Comparison of ENCODE assay signal across 8 cellular contexts in the genomic region with DNA sequence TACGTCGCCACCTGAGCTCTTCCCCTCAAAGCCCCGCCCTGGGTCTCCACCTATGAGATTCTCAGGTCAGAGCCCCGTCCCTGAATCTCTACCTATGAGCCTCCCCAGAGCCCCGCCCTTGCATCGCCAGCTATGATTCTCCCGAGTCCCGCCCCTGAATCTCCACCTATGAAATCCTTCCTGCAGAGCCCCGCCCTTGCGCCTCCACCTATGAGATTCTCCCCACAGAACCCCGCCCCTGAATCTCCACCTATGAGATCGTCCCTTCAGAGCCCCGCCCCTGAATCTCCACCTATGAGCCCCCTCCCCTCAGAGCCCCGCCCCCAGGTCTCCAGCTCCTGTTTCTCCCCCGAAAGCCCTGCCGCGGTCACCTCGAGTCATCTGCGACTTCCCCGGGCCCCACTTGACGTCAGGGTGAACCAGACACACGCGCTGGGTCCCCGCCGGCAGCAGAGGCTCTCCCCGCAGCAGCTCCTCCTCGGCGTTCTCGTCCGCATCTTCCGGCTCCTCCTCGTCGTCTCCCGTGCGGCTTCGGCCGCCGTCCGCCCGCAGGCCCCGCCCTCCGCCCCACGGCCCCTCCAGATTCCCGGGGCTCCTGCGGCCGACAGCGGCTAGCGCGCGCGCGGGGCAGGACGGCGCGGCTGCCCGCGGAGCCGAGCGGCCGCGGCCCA. TPM values are rescaled to one million over a fixed set of nuclear protein-coding genes. Genes with fewer than 3 reads are reported as not detected.
DNase-seq lines count a peak whose midpoint lies in the region; ATAC-seq and TF ChIP-seq lines count a peak whose summit lies in the region.

No MANE protein-coding gene starts in this region.

- intact Hi-C loops in esophagus muscularis mucosa (cut with DNase I) (loop anchor here (2.0 to 5.0 kb wide), 2 partner anchors 36 to 69 kb away; a partner anchor contains a TSS), natural killer cell (cut with micrococcal nuclease) (loop anchor here (1.0 to 2.0 kb wide), 2 partner anchors 35 to 69 kb away; no protein-coding TSS in a partner anchor)

- CTCF ChIA-PET in BJ (lab: Yijun Ruan, JAX): no interaction called here

- H3K36me3 Mint-ChIP-seq in natural killer cell: no peaks in the 10 kb centered on the region

- no peaks in the 10 kb centered on the region for H3K27me3 ChIP-seq in BJ (ENCODE audit: control insufficient read depth, insufficient read depth, low read length)
- H3K27me3 ChIP-seq in esophagus muscularis mucosa: no peaks in the 10 kb centered on the region

- TF ChIP-seq CTCF in BJ (IDR thresholded peaks at IDR 0.05; ENCODE audit: insufficient read depth, low read depth, low read length) (no peak), esophagus muscularis mucosa (IDR thresholded peaks at IDR 0.05) (no peak), natural killer cell (IDR thresholded peaks at IDR 0.05) (no peak)

- DNase-seq in BJ (ENCODE audit: low read depth) (peak; percentile 91), HT1080 (ENCODE audit: low read depth) (peak; percentile 95), esophagus muscularis mucosa (ENCODE audit: extremely low spot score) (peak; percentile 100), natural killer cell (peak; percentile 92), NCI-H510A treated with DMSO at 0.1 percent for 48 hours (lab: John Stamatoyannopoulos, UW) (no peak)
- DNase-seq in activated CD8-positive, alpha-beta memory T cell treated with anti-CD3 and anti-CD28 coated beads, Interleukin-2, amount 50 U/mL, for 1 hour (ENCODE audit: extremely low read depth): peak; percentile 100
- peak; percentile 98 to 100 for DNase-seq in stimulated activated naive CD8-positive, alpha-beta T cell treated with anti-CD3 and anti-CD28 coated beads, Interleukin-15, amount 100 ng/mL, for 72 hours

- POLR2A ChIA-PET in BJ (lab: Charles Lee): no interaction called here

- 2% methylated on average over 23 of the region's 61 CpGs for WGBS in esophagus muscularis mucosa

- peak overlapping the region; percentile 96 for H3K27ac Mint-ChIP-seq in natural killer cell
- peak overlapping the region; percentile 99 to 100 for H3K27ac Mint-ChIP-seq in stimulated activated naive CD8-positive, alpha-beta T cell treated with anti-CD3 and anti-CD28 coated beads, Interleukin-15, amount 100 ng/mL, for 72 hours

- TF ChIP-seq POLR2A in esophagus muscularis mucosa (IDR thresholded peaks at IDR 0.05; ENCODE audit: low read depth): no peak

- H3K36me3 ChIP-seq in BJ (ENCODE audit: control insufficient read depth, insufficient read depth, low read length) (peaks cover 6% of the 10 kb centered on the region), esophagus muscularis mucosa (peaks cover 21 to 31% (median 29%) of the 10 kb centered on the region in 4 donors)

- H3K9me3 ChIP-seq in esophagus muscularis mucosa: no peaks in the 10 kb centered on the region

- peak overlapping the region; percentile 87 to 99 (median 98) for H3K27ac ChIP-seq in esophagus muscularis mucosa (replicated peaks in 1 of 4)

- H3K4me1 ChIP-seq in esophagus muscularis mucosa: peaks cover 19 to 45% (median 38%) of the 10 kb centered on the region in 4 donors

- H3K4me3 ChIP-seq in BJ (ENCODE audit: low read depth, low read length) (peak overlapping the region; percentile 96), esophagus muscularis mucosa (peak overlapping the region; percentile 94 to 99 (median 96))

- peak overlapping the region; percentile 94 for H3K4me3 Mint-ChIP-seq in natural killer cell
- H3K4me3 Mint-ChIP-seq in stimulated activated naive CD8-positive, alpha-beta T cell treated with anti-CD3 and anti-CD28 coated beads, Interleukin-15, amount 100 ng/mL, for 72 hours: peak overlapping the region; percentile 78 to 94

- peak; percentile 59 for ATAC-seq in GM21360 (IDR thresholded peaks at IDR 0.05; ENCODE audit: unreplicated experiment)
- peak; percentile 66 to 83 (median 68) for ATAC-seq in natural killer cell
- ATAC-seq in stimulated activated naive CD8-positive, alpha-beta T cell treated with anti-CD3 and anti-CD28 coated beads, Interleukin-15, amount 100 ng/mL, for 72 hours: peak; percentile 78

- H3K4me1 Mint-ChIP-seq in natural killer cell: peaks cover 14 to 36% of the 10 kb centered on the region in 2 donors
- peaks cover 21% of the 10 kb centered on the region for H3K4me1 Mint-ChIP-seq in stimulated activated naive CD8-positive, alpha-beta T cell treated with anti-CD3 and anti-CD28 coated beads, Interleukin-15, amount 100 ng/mL, for 72 hours

- H3K9me3 Mint-ChIP-seq in natural killer cell: no peaks in the 10 kb centered on the region
- no peaks in the 10 kb centered on the region for H3K9me3 Mint-ChIP-seq in stimulated activated naive CD8-positive, alpha-beta T cell treated with anti-CD3 and anti-CD28 coated beads, Interleukin-15, amount 100 ng/mL, for 72 hours

- H3K27me3 Mint-ChIP-seq in natural killer cell (ENCODE audit: low read depth in 2 of 2): no peaks in the 10 kb centered on the region
- H3K27me3 Mint-ChIP-seq in stimulated activated naive CD8-positive, alpha-beta T cell treated with anti-CD3 and anti-CD28 coated beads, Interleukin-15, amount 100 ng/mL, for 72 hours: no peaks in the 10 kb centered on the region

- TF ChIP-seq EP300 in esophagus muscularis mucosa (IDR thresholded peaks at IDR 0.05): no peak

RNA-seq across cellular contexts. Expression of a gene that starts 0.4 kb away (rescaled TPM):
- polyA plus RNA-seq in BJ (2011; rRNA removed): 17.8 and 29.2 TPM in 2 replicates
- polyA minus RNA-seq in BJ (2011; rRNA and poly(A)+ RNA removed): 6.5 and 7.5 TPM in 2 replicates
- 56.4 and 60.2 TPM in 2 replicates for total RNA-seq in HT1080 (2014; rRNA removed; shearing (Covaris generic))
- 47.9 and 49.3 TPM in 2 replicates for polyA plus RNA-seq in HT1080 (2015; cell fraction: cytosol; rRNA removed)
- 45.0 and 47.1 TPM in 2 replicates for polyA plus RNA-seq in HT1080 (2015; cell fraction: nucleus; rRNA removed)
- total RNA-seq in esophagus muscularis mucosa: 10 to 100 TPM; 31.6 to 61.4 (median 55.5) TPM
- total RNA-seq in natural killer cell: 10 to 100 TPM; 46.9 to 62.8 (median 49.8) TPM

RNA-seq across cellular contexts. Expression of a gene that starts 37.0 kb away (rescaled TPM):
- 4.7 and 6.4 TPM in 2 replicates for polyA plus RNA-seq in BJ (2011; rRNA removed)
- 12.0 and 12.9 TPM in 2 replicates for polyA minus RNA-seq in BJ (2011; rRNA and poly(A)+ RNA removed)
- total RNA-seq in HT1080 (2014; rRNA removed; shearing (Covaris generic)): 19.0 and 19.9 TPM in 2 replicates
- 11.2 and 11.8 TPM in 2 replicates for polyA plus RNA-seq in HT1080 (2015; cell fraction: cytosol; rRNA removed)
- polyA plus RNA-seq in HT1080 (2015; cell fraction: nucleus; rRNA removed): 85.0 and 97.6 TPM in 2 replicates
- total RNA-seq in esophagus muscularis mucosa (1 to 10 TPM; 2.1 to 8.9 (median 2.4) TPM), natural killer cell (10 to 100 TPM; 16.3 to 20.9 (median 16.6) TPM)
